In genomic region chr6:167662104-167662880, GRCh38 we compare ENCODE assay signal across 16 cellular contexts.
"Had no signal": no experiment of that assay in that cellular context is flagged by ENCODE, and none has a peak within 500 bp of the region (broad histone marks: within the 10 kb centered on the region; RNA-seq: fewer than 3 reads in every experiment).

No MANE protein-coding gene starts in this region.

- H3K9me3 ChIP-seq: esophagus squamous epithelium, pancreas, psoas muscle, testis, upper lobe of right lung had no signal

- H3K36me3 ChIP-seq: esophagus squamous epithelium, pancreas, tibial nerve, upper lobe of right lung had no signal

- H3K4me3 ChIP-seq: esophagus squamous epithelium, pancreas, psoas muscle, testis, tibial nerve, upper lobe of right lung had no signal

- DNase-seq: effector memory CD4-positive, alpha-beta T cell; esophagus squamous epithelium; foreskin keratinocyte; hippocampal formation; nucleus accumbens; psoas muscle; retina; stimulated activated CD4-positive, alpha-beta T cell treated with anti-CD3 and anti-CD28 coated beads, Interleukin-2, amount 100 ng/mL, for 24 hours; stimulated activated CD4-positive, alpha-beta T cell treated with anti-CD3 and anti-CD28 coated beads, Interleukin-4, amount 100 ng/mL, for 4 hours; stimulated activated naive B cell treated with anti-CD40 and anti-IgM and Interleukin-4, amounts not matched to agents 10 μg/mL and 1 μg/mL and 100 μg/mL, for 72 hours; stimulated activated naive CD8-positive, alpha-beta T cell treated with anti-CD3 and anti-CD28 coated beads, Interleukin-15, amount 100 ng/mL, for 72 hours; testis; upper lobe of right lung had no signal

- H3K27ac ChIP-seq: epithelial cell of prostate, esophagus squamous epithelium, foreskin keratinocyte, psoas muscle, upper lobe of right lung had no signal

- H3K4me1 ChIP-seq: esophagus squamous epithelium, foreskin keratinocyte, psoas muscle, upper lobe of right lung had no signal

- ATAC-seq: foreskin keratinocyte; psoas muscle; stimulated activated naive B cell treated with anti-CD40 and anti-IgM and Interleukin-4, amounts not matched to agents 10 μg/mL and 1 μg/mL and 100 μg/mL, for 72 hours had no signal

- H3K27me3 ChIP-seq: foreskin keratinocyte, pancreas, testis, tibial nerve, upper lobe of right lung had no signal
